ENCODE assay signal across 8 cellular contexts in genomic region chr1:167627615-167627864, GRCh38. TPM values are rescaled to one million over a fixed set of nuclear protein-coding genes. Genes with fewer than 3 reads are reported as not detected.
A peak's percentile ranks its signal among the peaks of the same experiment; 100 is the strongest.
DNase-seq lines count a peak whose midpoint lies in the region; ATAC-seq and TF ChIP-seq lines count a peak whose summit lies in the region.
"Had no signal": no experiment of that assay in that cellular context is flagged by ENCODE, and none has a peak within 500 bp of the region (broad histone marks: within the 10 kb centered on the region; RNA-seq: fewer than 3 reads in every experiment).

No MANE protein-coding gene starts in this region.

- ATAC-seq in GM19397 (IDR thresholded peaks at IDR 0.05; ENCODE audit: unreplicated experiment) (peak; percentile 3), HG03354 (IDR thresholded peaks at IDR 0.05; ENCODE audit: poor library complexity, severe bottlenecking, unreplicated experiment) (peak; percentile 23), aorta (ENCODE audit: low FRiP score) (no peak)

- H3K9me3 Mint-ChIP-seq in activated naive CD8-positive, alpha-beta T cell treated with anti-CD3 and anti-CD28 coated beads for 36 hours: peaks cover 11% of the 10 kb centered on the region

- H3K4me1 ChIP-seq in skeletal muscle tissue (ENCODE audit: control insufficient read depth in 3 of 3, insufficient read depth in 3 of 3, low read length in 3 of 3) (peaks cover 37 to 50% (median 42%) of the 10 kb centered on the region in 3 donors), ascending aorta (peaks cover 0 to 3% of the 10 kb centered on the region in 2 donors), aorta (ENCODE audit: control insufficient read depth in 1 of 2, insufficient read depth in 2 of 2, low read length in 2 of 2) (no peaks in the 10 kb centered on the region)

- H3K9me3 ChIP-seq in skeletal muscle tissue (ENCODE audit: control insufficient read depth in 3 of 3, low read length in 3 of 3) (no peaks in the 10 kb centered on the region), ascending aorta (no peaks in the 10 kb centered on the region), aorta (ENCODE audit: control insufficient read depth, low read length) (peaks cover 3% of the 10 kb centered on the region)

- intact Hi-C loops in ascending aorta (cut with DNase I) (no loop called here), aorta (cut with DNase I) (no loop called here)

- peaks cover 3% of the 10 kb centered on the region for H3K27me3 Mint-ChIP-seq in activated naive CD8-positive, alpha-beta T cell treated with anti-CD3 and anti-CD28 coated beads for 36 hours

- peaks cover 46% of the 10 kb centered on the region for H3K4me1 Mint-ChIP-seq in activated naive CD8-positive, alpha-beta T cell treated with anti-CD3 and anti-CD28 coated beads for 36 hours

- H3K27me3 ChIP-seq in skeletal muscle tissue (ENCODE audit: control insufficient read depth in 3 of 3, insufficient read depth in 3 of 3, low read length in 3 of 3): no peaks in the 10 kb centered on the region
- H3K27me3 ChIP-seq in ascending aorta: no peaks in the 10 kb centered on the region
- no peaks in the 10 kb centered on the region for H3K27me3 ChIP-seq in aorta (ENCODE audit: control insufficient read depth in 1 of 2, insufficient read depth in 2 of 2, low read length in 1 of 2)

- no peak for TF ChIP-seq CTCF in ascending aorta (IDR thresholded peaks at IDR 0.05)

- peak; percentile 23 for DNase-seq in activated naive CD8-positive, alpha-beta T cell treated with anti-CD3 and anti-CD28 coated beads for 36 hours
- DNase-seq in activated effector memory CD4-positive, alpha-beta T cell treated with anti-CD3 and anti-CD28 coated beads, Interleukin-2, amount 50 U/mL, for 16 hours: no peak
- DNase-seq in ascending aorta (ENCODE audit: low spot score in 2 of 2) (no peak), aorta (no peak)

- WGBS in aorta, 2 donors: 88 to 94% methylated on average over 3 of the region's 3 CpGs

- peaks cover 26% of the 10 kb centered on the region for H3K36me3 Mint-ChIP-seq in activated naive CD8-positive, alpha-beta T cell treated with anti-CD3 and anti-CD28 coated beads for 36 hours

- peak overlapping the region; percentile 99 for H3K27ac Mint-ChIP-seq in activated naive CD8-positive, alpha-beta T cell treated with anti-CD3 and anti-CD28 coated beads for 36 hours

- H3K9ac ChIP-seq in skeletal muscle tissue (ENCODE audit: low read depth in 1 of 3, low read length in 3 of 3): no peak overlapping the region

- H3K4me3 ChIP-seq in skeletal muscle tissue (ENCODE audit: low read length in 3 of 3) (no peak overlapping the region), ascending aorta (no peak overlapping the region), aorta (ENCODE audit: low read length in 2 of 2) (no peak overlapping the region)

- peak overlapping the region; percentile 97 for H3K4me3 Mint-ChIP-seq in activated naive CD8-positive, alpha-beta T cell treated with anti-CD3 and anti-CD28 coated beads for 36 hours

- H3K27ac ChIP-seq in skeletal muscle tissue (ENCODE audit: low read depth, low read length): peak overlapping the region; percentile 95
- H3K27ac ChIP-seq in ascending aorta: no peak overlapping the region
- H3K27ac ChIP-seq in aorta (ENCODE audit: low read depth in 1 of 2, low read length in 2 of 2): no peak overlapping the region

- H3K36me3 ChIP-seq in skeletal muscle tissue (ENCODE audit: control insufficient read depth in 3 of 3, insufficient read depth in 3 of 3, low read length in 3 of 3): no peaks in the 10 kb centered on the region
- H3K36me3 ChIP-seq in ascending aorta: no peaks in the 10 kb centered on the region
- no peaks in the 10 kb centered on the region for H3K36me3 ChIP-seq in aorta (ENCODE audit: control insufficient read depth in 1 of 2, insufficient read depth in 2 of 2, low read length in 1 of 2)

RNA-seq across cellular contexts. Expression of gene RCSD1, which starts 2.5 kb away (rescaled TPM):
- 10 to 100 TPM; 56.4 to 58.2 TPM for total RNA-seq in activated naive CD8-positive, alpha-beta T cell treated with anti-CD3 and anti-CD28 coated beads for 36 hours
- total RNA-seq in skeletal muscle tissue: 45.9 TPM
- total RNA-seq in ascending aorta: 36.8 TPM
- total RNA-seq in aorta: 10 to 100 TPM; 11.2 to 17.9 TPM
- 1 to 10 TPM; 8.7 to 9.9 TPM for polyA plus RNA-seq in aorta
- total RNA-seq: NCI-H460 had no signal
